ENCODE assay signal across 8 cellular contexts in the genomic region with DNA sequence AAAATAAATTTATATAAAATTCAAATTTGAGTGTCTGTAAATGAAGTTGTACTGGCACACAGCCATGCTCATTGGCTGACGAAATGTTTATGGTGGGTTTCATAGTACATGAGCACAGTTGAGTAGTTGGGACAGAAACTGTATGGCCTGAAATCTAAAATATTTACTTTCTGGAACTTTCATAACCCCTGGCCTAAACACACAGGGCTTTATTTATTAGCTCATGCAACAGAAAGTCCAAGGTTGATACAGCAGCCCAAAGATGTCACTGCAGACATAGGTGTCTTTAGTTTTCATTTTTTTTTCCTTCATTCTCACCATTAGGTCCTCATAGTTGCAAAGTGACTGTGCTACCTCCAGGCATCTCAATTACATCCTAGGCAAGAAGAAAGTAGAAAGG.
"Had no signal": no experiment of that assay in that cellular context is flagged by ENCODE, and none has a peak within 500 bp of the region (broad histone marks: within the 10 kb centered on the region; RNA-seq: fewer than 3 reads in every experiment).

No MANE protein-coding gene starts in this region.

- H3K27ac Mint-ChIP-seq: IgD-negative memory B cell had no signal

- H3K36me3 ChIP-seq: HAP-1 had no signal

- H3K4me3 ChIP-seq: GM23248, HAP-1 had no signal

- ATAC-seq: HCT116 had no signal

- H3K9ac ChIP-seq: GM23248 had no signal

- H3K9me3 ChIP-seq: HAP-1 had no signal

- H3K4me1 Mint-ChIP-seq: IgD-negative memory B cell had no signal

- H3K4me1 ChIP-seq: HAP-1 had no signal

- H3K9me3 Mint-ChIP-seq: IgD-negative memory B cell had no signal

- FAIRE-seq: HTR-8/SVneo had no signal

- H3K27me3 Mint-ChIP-seq: IgD-negative memory B cell had no signal

- H3K4me3 Mint-ChIP-seq: IgD-negative memory B cell had no signal

- DNase-seq: GM23248, GOT3, H7, KBM-7 had no signal

- H3K27ac ChIP-seq: GM23248 had no signal

- H2AFZ ChIP-seq: GM23248 had no signal
